Comparison of ENCODE assay signal across 35 cellular contexts in genomic region chr3:115875460-115875859, GRCh38.
"Had no signal": no experiment of that assay in that cellular context is flagged by ENCODE, and none has a peak within 500 bp of the region (broad histone marks: within the 10 kb centered on the region; RNA-seq: fewer than 3 reads in every experiment).

No MANE protein-coding gene starts in this region.

- H3K27ac ChIP-seq: adrenal gland, ascending aorta, body of pancreas, brain microvascular endothelial cell, breast epithelium, cardiac muscle cell had no signal

- H3K27ac Mint-ChIP-seq: activated naive CD4-positive, alpha-beta T cell treated with anti-CD3 and anti-CD28 coated beads for 36 hours; activated naive CD4-positive, alpha-beta T cell treated with anti-CD3 and anti-CD28 coated beads, Interleukin-2, amount 10 ng/mL, durations not matched to agents 7 days and 5 days; activated naive CD4-positive, alpha-beta T cell treated with anti-CD3 and anti-CD28 coated beads, Interleukin-2, amount 50 U/mL, for 24 hours; activated naive CD4-positive, alpha-beta T cell treated with anti-CD3 and anti-CD28 coated beads, Interleukin-2, amount 50 U/mL, for 72 hours; activated naive CD8-positive, alpha-beta T cell; activated naive CD8-positive, alpha-beta T cell treated with anti-CD3 and anti-CD28 coated beads for 36 hours; activated naive CD8-positive, alpha-beta T cell treated with anti-CD3 and anti-CD28 coated beads, Interleukin-2, amount 10 ng/mL, durations not matched to agents 7 days and 5 days; activated naive CD8-positive, alpha-beta T cell treated with anti-CD3 and anti-CD28 coated beads, Interleukin-2, amount 50 U/mL, for 24 hours; activated T-cell treated with anti-CD3 and anti-CD28 coated beads, Interleukin-2, amount 50 U/mL, for 24 hours; activated T-cell treated with anti-CD3 and anti-CD28 coated beads, Interleukin-2, amount 50 U/mL, for 72 hours; activated T-helper 1 cell treated with anti-CD3 and anti-CD28 coated beads, Interleukin-12 subunit alpha, Interleukin-12 subunit beta, Interleukin-2, Interleukin-4 antibody, amounts not matched to agents 30 ng/mL and 10 ng/mL and 1 ng/mL, durations not matched to agents 14 hours and 24 hours and 36 hours; activated T-helper 17 cell treated with anti-CD3 and anti-CD28 coated beads, Interleukin-2, amount 50 U/mL, for 72 hours; activated T-helper 2 cell treated with anti-CD3 and anti-CD28 coated beads, Interferon-gamma antibody, Interleukin-2, Interleukin-4, amounts not matched to agents 10 μg/mL and 5 μg/mL and 100 μg/mL, durations not matched to agents 14 hours and 24 hours and 36 hours; brain had no signal

- H3K4me3 Mint-ChIP-seq: activated naive CD4-positive, alpha-beta T cell treated with anti-CD3 and anti-CD28 coated beads for 36 hours; activated naive CD4-positive, alpha-beta T cell treated with anti-CD3 and anti-CD28 coated beads, Interleukin-2, amount 10 ng/mL, durations not matched to agents 7 days and 5 days; activated naive CD4-positive, alpha-beta T cell treated with anti-CD3 and anti-CD28 coated beads, Interleukin-2, amount 50 U/mL, for 24 hours; activated naive CD8-positive, alpha-beta T cell; activated naive CD8-positive, alpha-beta T cell treated with anti-CD3 and anti-CD28 coated beads for 36 hours; activated naive CD8-positive, alpha-beta T cell treated with anti-CD3 and anti-CD28 coated beads, Interleukin-2, amount 10 ng/mL, durations not matched to agents 7 days and 5 days; activated naive CD8-positive, alpha-beta T cell treated with anti-CD3 and anti-CD28 coated beads, Interleukin-2, amount 50 U/mL, for 24 hours; activated T-cell treated with anti-CD3 and anti-CD28 coated beads, Interleukin-2, amount 50 U/mL, for 24 hours; activated T-cell treated with anti-CD3 and anti-CD28 coated beads, Interleukin-2, amount 50 U/mL, for 4 hours; activated T-cell treated with anti-CD3 and anti-CD28 coated beads, Interleukin-2, amount 50 U/mL, for 72 hours; activated T-helper 1 cell treated with anti-CD3 and anti-CD28 coated beads, Interleukin-12 subunit alpha, Interleukin-12 subunit beta, Interleukin-2, Interleukin-4 antibody, amounts not matched to agents 30 ng/mL and 10 ng/mL and 1 ng/mL, durations not matched to agents 14 hours and 24 hours and 36 hours; activated T-helper 17 cell treated with anti-CD3 and anti-CD28 coated beads, Interleukin-2, amount 50 U/mL, for 72 hours; brain; central memory CD8-positive, alpha-beta T cell had no signal

- DNase-seq: activated effector memory CD4-positive, alpha-beta T cell treated with anti-CD3 and anti-CD28 coated beads, Interleukin-2, amount 50 U/mL, for 16 hours; activated effector memory CD4-positive, alpha-beta T cell treated with Interleukin-2 at 50 U/mL for 16 hours; activated gamma-delta T cell; activated naive CD4-positive, alpha-beta T cell; activated naive CD4-positive, alpha-beta T cell treated with anti-CD3 and anti-CD28 coated beads for 36 hours; activated naive CD4-positive, alpha-beta T cell treated with anti-CD3 and anti-CD28 coated beads, Interleukin-2, amount 10 ng/mL, durations not matched to agents 7 days and 5 days; activated naive CD4-positive, alpha-beta T cell treated with anti-CD3 and anti-CD28 coated beads, Interleukin-2, amount 50 U/mL, for 16 hours; activated naive CD4-positive, alpha-beta T cell treated with Interleukin-2 at 50 U/mL for 16 hours; activated naive CD8-positive, alpha-beta T cell treated with anti-CD3 and anti-CD28 coated beads for 36 hours; activated naive CD8-positive, alpha-beta T cell treated with anti-CD3 and anti-CD28 coated beads, Interleukin-2, amount 10 ng/mL, durations not matched to agents 7 days and 5 days; activated naive CD8-positive, alpha-beta T cell treated with anti-CD3 and anti-CD28 coated beads, Interleukin-2, amount 50 U/mL, for 24 hours; activated T-cell treated with anti-CD3 and anti-CD28 coated beads, Interleukin-2, amount 50 U/mL, for 24 hours; activated T-cell treated with anti-CD3 and anti-CD28 coated beads, Interleukin-2, amount 50 U/mL, for 4 hours; activated T-cell treated with anti-CD3 and anti-CD28 coated beads, Interleukin-2, amount 50 U/mL, for 48 hours; activated T-cell treated with anti-CD3 and anti-CD28 coated beads, Interleukin-2, amount 50 U/mL, for 72 hours; adrenal gland; amniotic stem cell; amygdala; anterior cingulate cortex; aorta; body of pancreas; brain microvascular endothelial cell; central memory CD4-positive, alpha-beta T cell; cerebellar nuclear complex had no signal

- H3K9me3 Mint-ChIP-seq: activated naive CD4-positive, alpha-beta T cell treated with anti-CD3 and anti-CD28 coated beads for 36 hours; activated naive CD4-positive, alpha-beta T cell treated with anti-CD3 and anti-CD28 coated beads, Interleukin-2, amount 10 ng/mL, durations not matched to agents 7 days and 5 days; activated naive CD4-positive, alpha-beta T cell treated with anti-CD3 and anti-CD28 coated beads, Interleukin-2, amount 50 U/mL, for 24 hours; activated naive CD4-positive, alpha-beta T cell treated with anti-CD3 and anti-CD28 coated beads, Interleukin-2, amount 50 U/mL, for 72 hours; activated naive CD8-positive, alpha-beta T cell treated with anti-CD3 and anti-CD28 coated beads for 36 hours; activated naive CD8-positive, alpha-beta T cell treated with anti-CD3 and anti-CD28 coated beads, Interleukin-2, amount 10 ng/mL, durations not matched to agents 7 days and 5 days; activated naive CD8-positive, alpha-beta T cell treated with anti-CD3 and anti-CD28 coated beads, Interleukin-2, amount 50 U/mL, for 24 hours; activated T-cell treated with anti-CD3 and anti-CD28 coated beads, Interleukin-2, amount 50 U/mL, for 24 hours; activated T-cell treated with anti-CD3 and anti-CD28 coated beads, Interleukin-2, amount 50 U/mL, for 4 hours; activated T-cell treated with anti-CD3 and anti-CD28 coated beads, Interleukin-2, amount 50 U/mL, for 72 hours; activated T-helper 1 cell treated with anti-CD3 and anti-CD28 coated beads, Interleukin-12 subunit alpha, Interleukin-12 subunit beta, Interleukin-2, Interleukin-4 antibody, amounts not matched to agents 30 ng/mL and 10 ng/mL and 1 ng/mL, durations not matched to agents 14 hours and 24 hours and 36 hours; activated T-helper 17 cell treated with anti-CD3 and anti-CD28 coated beads, Interleukin-2, amount 50 U/mL, for 72 hours; activated T-helper 2 cell treated with anti-CD3 and anti-CD28 coated beads, Interferon-gamma antibody, Interleukin-2, Interleukin-4, amounts not matched to agents 10 μg/mL and 5 μg/mL and 100 μg/mL, durations not matched to agents 14 hours and 24 hours and 36 hours; brain; central memory CD8-positive, alpha-beta T cell had no signal

- H3K4me1 Mint-ChIP-seq: activated naive CD4-positive, alpha-beta T cell treated with anti-CD3 and anti-CD28 coated beads, Interleukin-2, amount 10 ng/mL, durations not matched to agents 7 days and 5 days; activated naive CD4-positive, alpha-beta T cell treated with anti-CD3 and anti-CD28 coated beads, Interleukin-2, amount 50 U/mL, for 24 hours; activated naive CD8-positive, alpha-beta T cell treated with anti-CD3 and anti-CD28 coated beads for 36 hours; activated naive CD8-positive, alpha-beta T cell treated with anti-CD3 and anti-CD28 coated beads, Interleukin-2, amount 10 ng/mL, durations not matched to agents 7 days and 5 days; activated T-helper 17 cell treated with anti-CD3 and anti-CD28 coated beads, Interleukin-2, amount 50 U/mL, for 72 hours; central memory CD8-positive, alpha-beta T cell had no signal

- ATAC-seq: activated naive CD4-positive, alpha-beta T cell treated with anti-CD3 and anti-CD28 coated beads, Interleukin-2, amount 50 U/mL, for 72 hours; activated naive CD8-positive, alpha-beta T cell treated with anti-CD3 and anti-CD28 coated beads, Interleukin-2, amount 50 U/mL, for 24 hours; activated T-cell treated with anti-CD3 and anti-CD28 coated beads, Interleukin-2, amount 50 U/mL, for 4 hours; activated T-cell treated with anti-CD3 and anti-CD28 coated beads, Interleukin-2, amount 50 U/mL, for 72 hours; activated T-helper 17 cell treated with anti-CD3 and anti-CD28 coated beads, Interleukin-2, amount 50 U/mL, for 72 hours; body of pancreas had no signal

- H3K36me3 ChIP-seq: adrenal gland, ascending aorta, brain microvascular endothelial cell, breast epithelium, cardiac muscle cell had no signal

- H3K27me3 ChIP-seq: adrenal gland, ascending aorta, body of pancreas, brain microvascular endothelial cell, breast epithelium, cardiac muscle cell had no signal

- H3K4me3 ChIP-seq: adrenal gland, ascending aorta, body of pancreas, breast epithelium, cardiac muscle cell had no signal

- H3K27me3 Mint-ChIP-seq: activated naive CD8-positive, alpha-beta T cell; brain had no signal

- H3K4me1 ChIP-seq: ascending aorta, breast epithelium had no signal

- H3K9me3 ChIP-seq: adrenal gland, ascending aorta, body of pancreas, breast epithelium had no signal

- H3K36me3 Mint-ChIP-seq: activated naive CD4-positive, alpha-beta T cell treated with anti-CD3 and anti-CD28 coated beads, Interleukin-2, amount 10 ng/mL, durations not matched to agents 7 days and 5 days; activated naive CD4-positive, alpha-beta T cell treated with anti-CD3 and anti-CD28 coated beads, Interleukin-2, amount 50 U/mL, for 24 hours; activated naive CD4-positive, alpha-beta T cell treated with anti-CD3 and anti-CD28 coated beads, Interleukin-2, amount 50 U/mL, for 72 hours; activated naive CD8-positive, alpha-beta T cell; activated naive CD8-positive, alpha-beta T cell treated with anti-CD3 and anti-CD28 coated beads for 36 hours; activated naive CD8-positive, alpha-beta T cell treated with anti-CD3 and anti-CD28 coated beads, Interleukin-2, amount 10 ng/mL, durations not matched to agents 7 days and 5 days; brain had no signal
